ENCODE assay signal across 14 cellular contexts in the genomic region with DNA sequence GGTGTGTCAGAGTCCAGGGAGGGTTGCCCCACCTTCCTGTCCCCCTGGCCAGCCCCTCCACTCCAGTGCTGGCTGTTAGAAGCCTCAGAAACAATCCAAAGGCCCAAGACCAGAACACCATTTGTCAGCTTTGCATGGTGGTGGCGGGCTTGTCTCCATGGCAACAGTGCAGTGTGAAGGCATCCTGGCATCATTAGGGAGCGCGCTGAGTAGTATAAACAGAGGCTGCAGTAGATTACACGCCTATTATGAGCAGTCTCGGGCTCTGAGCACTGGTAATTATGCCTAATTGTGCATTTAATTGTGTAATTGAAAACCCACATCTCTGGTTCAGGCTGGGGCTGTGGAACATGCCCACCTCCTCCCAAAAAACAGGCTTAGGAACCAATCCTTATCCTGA. TPM values are rescaled to one million over a fixed set of nuclear protein-coding genes. Genes with fewer than 3 reads are reported as not detected.
A peak's percentile ranks its signal among the peaks of the same experiment; 100 is the strongest.
DNase-seq lines count a peak whose midpoint lies in the region; ATAC-seq and TF ChIP-seq lines count a peak whose summit lies in the region.
"Had no signal": no experiment of that assay in that cellular context is flagged by ENCODE, and none has a peak within 500 bp of the region (broad histone marks: within the 10 kb centered on the region; RNA-seq: fewer than 3 reads in every experiment).

No MANE protein-coding gene starts in this region.

- H3K27me3 ChIP-seq in mesendoderm (ENCODE audit: insufficient read depth, low read length, poor library complexity) (no peaks in the 10 kb centered on the region), body of pancreas (no peaks in the 10 kb centered on the region)
- H3K27me3 ChIP-seq: upper lobe of left lung had no signal

- H3K4ac ChIP-seq in mesendoderm (ENCODE audit: low read depth, low read length), result no peak overlapping the region

- H3K4me2 ChIP-seq in mesendoderm (ENCODE audit: low read length), result no peak overlapping the region

- no peak overlapping the region for H3K23ac ChIP-seq in mesendoderm (ENCODE audit: low read length)

- H2BK5ac ChIP-seq in mesendoderm (ENCODE audit: low read length), result no peak overlapping the region

- DNase-seq in DMS 273 (lab: John Stamatoyannopoulos, UW; ENCODE audit: unreplicated experiment) (peak; percentile 83), NCI-H146 treated with DMSO at 0.1 percent for 48 hours (lab: John Stamatoyannopoulos, UW; ENCODE audit: unreplicated experiment) (peak; percentile 41), anterior cingulate cortex (lab: John Stamatoyannopoulos, UW) (peak in 46 of 58 donors; percentile 8 to 80 (median 40)), mesendoderm (peak; percentile 65), body of pancreas (no peak)
- DNase-seq: activated CD8-positive, alpha-beta T cell treated with anti-CD3 and anti-CD28 coated beads, Interleukin-2, amount 10 ng/mL, durations not matched to agents 7 days and 5 days; activated effector memory CD4-positive, alpha-beta T cell treated with Interleukin-2 at 50 U/mL for 16 hours; stimulated activated CD4-positive, alpha-beta T cell treated with anti-CD3 and anti-CD28 coated beads, Interleukin-2, amount 100 ng/mL, for 24 hours; upper lobe of left lung had no signal

- H3K36me3 ChIP-seq in mesendoderm (ENCODE audit: control insufficient read depth, insufficient read depth, low read length), result no peaks in the 10 kb centered on the region
- no peaks in the 10 kb centered on the region for H3K36me3 ChIP-seq in body of pancreas (replicated peaks in 1 of 2; ENCODE audit: insufficient read depth in 1 of 2, low read depth in 2 of 2)
- H3K36me3 ChIP-seq: SJSA1, upper lobe of left lung had no signal

- no peak overlapping the region for H2BK15ac ChIP-seq in mesendoderm (replicated peaks; ENCODE audit: low read depth)

- TF ChIP-seq POLR2A in body of pancreas (IDR thresholded peaks at IDR 0.05), result no peak

- WGBS in mesendoderm (ENCODE audit: extremely low coverage, insufficient coverage, low lambda C conversion rate), result no CpG with 5 or more reads among the region's 5 CpGs
- 73 to 86% methylated on average over 5 of the region's 5 CpGs for WGBS in body of pancreas, 2 donors

- no peak overlapping the region for H3K27ac ChIP-seq in mesendoderm (ENCODE audit: low read depth, low read length)
- H3K27ac ChIP-seq in body of pancreas, result no peak overlapping the region
- H3K27ac ChIP-seq: SJSA1, upper lobe of left lung had no signal

- no peak overlapping the region for H2BK120ac ChIP-seq in mesendoderm (ENCODE audit: low read depth, low read length)

- intact Hi-C loops in body of pancreas (cut with DNase I), result no loop called here

- H3K18ac ChIP-seq in mesendoderm (ENCODE audit: low read length), result no peak overlapping the region

- no peak overlapping the region for H4K5ac ChIP-seq in mesendoderm (ENCODE audit: low read length)

- H3K4me1 ChIP-seq in mesendoderm (ENCODE audit: control insufficient read depth, low read depth, low read length) (no peaks in the 10 kb centered on the region), body of pancreas (no peaks in the 10 kb centered on the region)
- H3K4me1 ChIP-seq: SJSA1, upper lobe of left lung had no signal

- H3K79me2 ChIP-seq in mesendoderm (ENCODE audit: control insufficient read depth, insufficient read depth, low read length), result no peaks in the 10 kb centered on the region

- no peak overlapping the region for H4K8ac ChIP-seq in mesendoderm (ENCODE audit: low read depth, low read length)

- H3K9me3 ChIP-seq in body of pancreas, result no peaks in the 10 kb centered on the region
- H3K9me3 ChIP-seq: SJSA1, upper lobe of left lung had no signal

- TF ChIP-seq CTCF in body of pancreas (IDR thresholded peaks at IDR 0.05), result no peak

- H3K4me3 ChIP-seq in mesendoderm (ENCODE audit: low read length), result no peak overlapping the region
- no peak overlapping the region for H3K4me3 ChIP-seq in body of pancreas
- H3K4me3 ChIP-seq: GM12878, SJSA1, upper lobe of left lung had no signal

- ATAC-seq in GM21786 (IDR thresholded peaks at IDR 0.05; ENCODE audit: unreplicated experiment), result no peak
- ATAC-seq in esophagus mucosa, result no peak
- no peak for ATAC-seq in body of pancreas
- ATAC-seq in GM18870 (IDR thresholded peaks at IDR 0.05; ENCODE audit: unreplicated experiment), result no peak
- ATAC-seq: activated CD8-positive, alpha-beta T cell treated with anti-CD3 and anti-CD28 coated beads, Interleukin-2, amount 10 ng/mL, durations not matched to agents 7 days and 5 days; GM12878 had no signal

- H2AK5ac ChIP-seq in mesendoderm (ENCODE audit: low read length), result no peak overlapping the region

- no peaks in the 10 kb centered on the region for H3K79me1 ChIP-seq in mesendoderm (ENCODE audit: low read length)

- no peak overlapping the region for H3K56ac ChIP-seq in mesendoderm (ENCODE audit: low read length)

- H3K9ac ChIP-seq in mesendoderm (ENCODE audit: low read length), result no peak overlapping the region

RNA-seq across cellular contexts. Expression of a gene that starts 11.8 kb away (rescaled TPM):
- 40.0 TPM for polyA plus RNA-seq in mesendoderm (2013, experiment 1 of 2)
- polyA plus RNA-seq in mesendoderm (2013, experiment 2 of 2), result 39.7 TPM
- total RNA-seq in esophagus mucosa (0.92 TPM), body of pancreas (not detected)
- total RNA-seq: GM12878 had no signal
- polyA plus RNA-seq: GM12878 had no signal

Comparison
In these comparisons a context has a peak if more than half of its experiments do, and no peak if none do; other contexts are left out.
1. DNase-seq: peak in DMS 273 (single experiment), NCI-H146 treated with DMSO at 0.1 percent for 48 hours (single experiment), anterior cingulate cortex (46 of 58) and mesendoderm (single experiment); none in body of pancreas (0 of 4).